8 cellular contexts compared by ENCODE assay signal in genomic region chr7:56105508-56105907, GRCh38. TPM values are rescaled to one million over a fixed set of nuclear protein-coding genes. Genes with fewer than 3 reads are reported as not detected.
DNase-seq lines count a peak whose midpoint lies in the region; TF ChIP-seq lines count a peak whose summit lies in the region.

No MANE protein-coding gene starts in this region.

- H3K4me1 Mint-ChIP-seq in activated CD4-positive, alpha-beta memory T cell treated with anti-CD3 and anti-CD28 coated beads, Interleukin-2, amount 10 ng/mL, durations not matched to agents 7 days and 5 days: peaks cover 41% of the 10 kb centered on the region
- peaks cover 2% of the 10 kb centered on the region for H3K4me1 Mint-ChIP-seq in progenitor cell of endocrine pancreas (ENCODE audit: low read depth)

- H3K36me3 Mint-ChIP-seq in activated CD4-positive, alpha-beta memory T cell treated with anti-CD3 and anti-CD28 coated beads, Interleukin-2, amount 10 ng/mL, durations not matched to agents 7 days and 5 days (ENCODE audit: low read depth): peaks cover 51% of the 10 kb centered on the region
- peaks cover 7% of the 10 kb centered on the region for H3K36me3 Mint-ChIP-seq in progenitor cell of endocrine pancreas (ENCODE audit: insufficient read depth)

- H3K4me3 ChIP-seq in MM.1S (ENCODE audit: low read length) (peak overlapping the region; percentile 100), foreskin fibroblast (ENCODE audit: low read depth in 1 of 2, low read length in 2 of 2) (peak overlapping the region; percentile 70 to 89)

- H3K27me3 ChIP-seq in MM.1S (replicated peaks; ENCODE audit: insufficient read depth, low read length): no peaks in the 10 kb centered on the region

- POLR2A ChIA-PET in activated CD4-positive, alpha-beta memory T cell treated with anti-CD3 and anti-CD28 coated beads, Interleukin-2, amount 10 ng/mL, durations not matched to agents 7 days and 5 days (lab: Charles Lee): interaction anchor here (0.7 to 2.7 kb wide), 14 partner anchors 10 to 1346 kb away, joined by 3 to 33 read pairs (median 6); partner anchors contain the start of genes CCT6A, LANCL2, NIPSNAP2 and PSPH

- H3K27ac ChIP-seq in MM.1S (ENCODE audit: low read length): peak overlapping the region; percentile 74

- no peaks in the 10 kb centered on the region for H3K9me2 ChIP-seq in MM.1S (replicated peaks; ENCODE audit: insufficient read depth, low read length)

- H3K9me3 ChIP-seq in MM.1S (replicated peaks; ENCODE audit: insufficient read depth, low read length): no peaks in the 10 kb centered on the region

- peak overlapping the region; percentile 71 for H3K4me2 ChIP-seq in MM.1S (ENCODE audit: low read depth, low read length)

- CTCF ChIA-PET in activated CD4-positive, alpha-beta memory T cell treated with anti-CD3 and anti-CD28 coated beads, Interleukin-2, amount 10 ng/mL, durations not matched to agents 7 days and 5 days (lab: Charles Lee): interaction anchor here (1.3 to 1.7 kb wide), 4 partner anchors 31 to 54 kb away, joined by 3 to 14 read pairs (median 4); partner anchors contain the start of genes CCT6A, PSPH and SUMF2

- H3F3A ChIP-seq in MM.1S (ENCODE audit: insufficient read depth, low read length): peaks cover 16% of the 10 kb centered on the region

- H3K9me3 Mint-ChIP-seq in activated CD4-positive, alpha-beta memory T cell treated with anti-CD3 and anti-CD28 coated beads, Interleukin-2, amount 10 ng/mL, durations not matched to agents 7 days and 5 days: peaks cover 7% of the 10 kb centered on the region
- peaks cover 10% of the 10 kb centered on the region for H3K9me3 Mint-ChIP-seq in progenitor cell of endocrine pancreas (ENCODE audit: low read depth)

- DNase-seq in activated effector memory CD4-positive, alpha-beta T cell treated with anti-CD3 and anti-CD28 coated beads, Interleukin-2, amount 50 U/mL, for 16 hours: peak; percentile 69
- no peak for DNase-seq in activated effector memory CD4-positive, alpha-beta T cell treated with Interleukin-2 at 50 U/mL for 16 hours
- DNase-seq in MM.1S: peak; percentile 49
- DNase-seq in activated CD4-positive, alpha-beta memory T cell treated with anti-CD3 and anti-CD28 coated beads, Interleukin-2, amount 10 ng/mL, durations not matched to agents 7 days and 5 days: peak; percentile 45
- DNase-seq in foreskin fibroblast: peak; percentile 79 to 89
- no peak for DNase-seq in progenitor cell of endocrine pancreas (ENCODE audit: low spot score, unreplicated experiment)
- DNase-seq in medulla oblongata (ENCODE audit: extremely low spot score): no peak
- DNase-seq in GM10266 (ENCODE audit: extremely low spot score): no peak

- peaks cover 43% of the 10 kb centered on the region for H3K79me2 ChIP-seq in MM.1S (ENCODE audit: low read length)

- H3K27ac Mint-ChIP-seq in activated CD4-positive, alpha-beta memory T cell treated with anti-CD3 and anti-CD28 coated beads, Interleukin-2, amount 10 ng/mL, durations not matched to agents 7 days and 5 days: peak overlapping the region; percentile 94
- H3K27ac Mint-ChIP-seq in progenitor cell of endocrine pancreas: peak overlapping the region; percentile 97

- peak overlapping the region; percentile 99 for H3K9ac ChIP-seq in MM.1S (ENCODE audit: low read length)

- 0 out of 2 replicates have a peak overlapping the region, but pooled peaks have one; percentile 65 for H2AFZ ChIP-seq in MM.1S (ENCODE audit: low read length)

- TF ChIP-seq CTCF in MM.1S (IDR thresholded peaks at IDR 0.05; ENCODE audit: low read length) (no peak), foreskin fibroblast (IDR thresholded peaks at IDR 0.05; ENCODE audit: low read depth, low read length) (no peak), progenitor cell of endocrine pancreas (IDR thresholded peaks at IDR 0.05; ENCODE audit: unreplicated experiment) (no peak), GM10266 (IDR thresholded peaks at IDR 0.05; ENCODE audit: control insufficient read depth, insufficient read depth, low read depth, missing control alignments) (no peak)

- peaks cover 5% of the 10 kb centered on the region; the same call in 1 of the 2 replicates for H3K4me1 ChIP-seq in MM.1S (ENCODE audit: low read length)

- H3K36me3 ChIP-seq in MM.1S (replicated peaks; ENCODE audit: insufficient read depth, low read length): peaks cover 17% of the 10 kb centered on the region

- peak overlapping the region; percentile 99 for H3K4me3 Mint-ChIP-seq in activated CD4-positive, alpha-beta memory T cell treated with anti-CD3 and anti-CD28 coated beads, Interleukin-2, amount 10 ng/mL, durations not matched to agents 7 days and 5 days
- H3K4me3 Mint-ChIP-seq in progenitor cell of endocrine pancreas (ENCODE audit: low read depth): peak overlapping the region; percentile 93

- H3K27me3 Mint-ChIP-seq in activated CD4-positive, alpha-beta memory T cell treated with anti-CD3 and anti-CD28 coated beads, Interleukin-2, amount 10 ng/mL, durations not matched to agents 7 days and 5 days: no peaks in the 10 kb centered on the region
- no peaks in the 10 kb centered on the region for H3K27me3 Mint-ChIP-seq in progenitor cell of endocrine pancreas

- no peaks in the 10 kb centered on the region for H4K20me1 ChIP-seq in MM.1S (ENCODE audit: insufficient read depth, low read length)

RNA-seq across cellular contexts. Expression of gene CHCHD2, which starts 0.8 kb away (rescaled TPM):
- total RNA-seq in activated CD4-positive, alpha-beta memory T cell treated with anti-CD3 and anti-CD28 coated beads, Interleukin-2, amount 10 ng/mL, durations not matched to agents 7 days and 5 days: 100 to 1,000 TPM; 482 to 505 TPM
- total RNA-seq in progenitor cell of endocrine pancreas: 137 TPM in 2 replicates

RNA-seq across cellular contexts. Expression of gene NUPR2, which starts 10.7 kb away (rescaled TPM):
- not detected for total RNA-seq in activated CD4-positive, alpha-beta memory T cell treated with anti-CD3 and anti-CD28 coated beads, Interleukin-2, amount 10 ng/mL, durations not matched to agents 7 days and 5 days
- total RNA-seq in progenitor cell of endocrine pancreas: not detected in 2 replicates

RNA-seq across cellular contexts. Expression of gene PHKG1, which starts 12.8 kb away (rescaled TPM):
- 1 to 10 TPM; 1.5 to 2.2 TPM for total RNA-seq in activated CD4-positive, alpha-beta memory T cell treated with anti-CD3 and anti-CD28 coated beads, Interleukin-2, amount 10 ng/mL, durations not matched to agents 7 days and 5 days
- total RNA-seq in progenitor cell of endocrine pancreas: 0.27 and 1.2 TPM in 2 replicates

RNA-seq across cellular contexts. Expression of gene SUMF2, which starts 41.4 kb away (rescaled TPM):
- 100 to 1,000 TPM; 118 to 119 TPM for total RNA-seq in activated CD4-positive, alpha-beta memory T cell treated with anti-CD3 and anti-CD28 coated beads, Interleukin-2, amount 10 ng/mL, durations not matched to agents 7 days and 5 days
- total RNA-seq in progenitor cell of endocrine pancreas: 89.5 and 90.8 TPM in 2 replicates

RNA-seq across cellular contexts. Expression of gene CCT6A, which starts 53.9 kb away (rescaled TPM):
- 100 to 1,000 TPM; 105 TPM for total RNA-seq in activated CD4-positive, alpha-beta memory T cell treated with anti-CD3 and anti-CD28 coated beads, Interleukin-2, amount 10 ng/mL, durations not matched to agents 7 days and 5 days
- 150 and 159 TPM in 2 replicates for total RNA-seq in progenitor cell of endocrine pancreas

Comparison
In these comparisons a context has a peak if more than half of its experiments do, and no peak if none do; other contexts are left out.
1. DNase-seq: peak in activated effector memory CD4-positive, alpha-beta T cell treated with anti-CD3 and anti-CD28 coated beads, Interleukin-2, amount 50 U/mL, for 16 hours (single experiment), MM.1S (single experiment), activated CD4-positive, alpha-beta memory T cell treated with anti-CD3 and anti-CD28 coated beads, Interleukin-2, amount 10 ng/mL, durations not matched to agents 7 days and 5 days (single experiment) and foreskin fibroblast (2 of 2); none in activated effector memory CD4-positive, alpha-beta T cell treated with Interleukin-2 at 50 U/mL for 16 hours (single experiment), progenitor cell of endocrine pancreas (single experiment), medulla oblongata (single experiment) and GM10266 (single experiment).